Comparison of ENCODE assay signal across 14 cellular contexts in genomic region chr7:47546728-47547494, GRCh38.
"Had no signal": no experiment of that assay in that cellular context is flagged by ENCODE, and none has a peak within 500 bp of the region (broad histone marks: within the 10 kb centered on the region; RNA-seq: fewer than 3 reads in every experiment).

No MANE protein-coding gene starts in this region.

- H3K4me1 ChIP-seq: gastrocnemius medialis had no signal

- DNase-seq: activated naive CD4-positive, alpha-beta T cell treated with Interleukin-2 at 50 U/mL for 16 hours; activated naive CD8-positive, alpha-beta T cell treated with anti-CD3 and anti-CD28 coated beads, Interleukin-2, amount 50 U/mL, for 24 hours; gastrocnemius medialis; heart right ventricle; midbrain; naive thymus-derived CD4-positive, alpha-beta T cell; nucleus accumbens; stimulated activated CD4-positive, alpha-beta T cell treated with anti-CD3 and anti-CD28 coated beads, Interleukin-2, amount 100 ng/mL, for 24 hours; T-cell; T-helper 9 cell had no signal

- H3K36me3 ChIP-seq: gastrocnemius medialis had no signal

- H3K27ac ChIP-seq: gastrocnemius medialis, heart right ventricle had no signal

- H3K27me3 ChIP-seq: gastrocnemius medialis, heart right ventricle, tibial nerve had no signal

- H3K9me3 ChIP-seq: gastrocnemius medialis, heart right ventricle, tibial nerve had no signal

- ATAC-seq: activated naive CD8-positive, alpha-beta T cell treated with anti-CD3 and anti-CD28 coated beads, Interleukin-2, amount 50 U/mL, for 24 hours; activated T-helper 17 cell treated with anti-CD3 and anti-CD28 coated beads, Interleukin-2, amount 50 U/mL, for 72 hours; gastrocnemius medialis; naive thymus-derived CD4-positive, alpha-beta T cell; sciatic nerve; T-cell had no signal

- H3K4me3 ChIP-seq: gastrocnemius medialis, heart right ventricle, lung, tibial nerve had no signal
